25 cellular contexts compared by ENCODE assay signal in genomic region chr13:65166675-65167074, GRCh38.
"Had no signal": no experiment of that assay in that cellular context is flagged by ENCODE, and none has a peak within 500 bp of the region (broad histone marks: within the 10 kb centered on the region; RNA-seq: fewer than 3 reads in every experiment).

No MANE protein-coding gene starts in this region.

- H3K9ac ChIP-seq: neural progenitor cell had no signal

- H3K36me3 Mint-ChIP-seq: mesothelial cell of epicardium; naive B cell; natural killer cell; neural progenitor cell; stimulated activated memory B cell treated with anti-CD40 and anti-IgM and Interleukin-4, amounts not matched to agents 10 μg/mL and 1 μg/mL and 100 μg/mL, for 72 hours; type B pancreatic cell had no signal

- H3K4me2 ChIP-seq: neural progenitor cell, smooth muscle cell had no signal

- H3K9me3 Mint-ChIP-seq: natural killer cell; nephron progenitor cell; neural progenitor cell; stimulated activated naive CD8-positive, alpha-beta T cell treated with anti-CD3 and anti-CD28 coated beads, Interleukin-15, amount 100 ng/mL, for 72 hours; type B pancreatic cell had no signal

- H3K4me3 Mint-ChIP-seq: mesothelial cell of epicardium; naive B cell; natural killer cell; nephron progenitor cell; neural progenitor cell; stimulated activated memory B cell treated with anti-CD40 and anti-IgM and Interleukin-4, amounts not matched to agents 10 μg/mL and 1 μg/mL and 100 μg/mL, for 72 hours; stimulated activated naive CD8-positive, alpha-beta T cell treated with anti-CD3 and anti-CD28 coated beads, Interleukin-15, amount 100 ng/mL, for 72 hours; type B pancreatic cell had no signal

- H3K36me3 ChIP-seq: left ventricle myocardium inferior, neural progenitor cell, ovary, right atrium auricular region, right lobe of liver, tibial nerve, uterus had no signal

- H3K27me3 ChIP-seq: neural progenitor cell, right atrium auricular region, right lobe of liver, tibial nerve, uterus had no signal

- H3K27ac ChIP-seq: left ventricle myocardium inferior, neural progenitor cell, ovary, right atrium auricular region, right lobe of liver, tibial nerve, uterus had no signal

- H3K27ac Mint-ChIP-seq: mesothelial cell of epicardium; naive B cell; natural killer cell; nephron progenitor cell; neural progenitor cell; progenitor cell of endocrine pancreas; stimulated activated memory B cell treated with anti-CD40 and anti-IgM and Interleukin-4, amounts not matched to agents 10 μg/mL and 1 μg/mL and 100 μg/mL, for 72 hours; stimulated activated naive CD8-positive, alpha-beta T cell treated with anti-CD3 and anti-CD28 coated beads, Interleukin-15, amount 100 ng/mL, for 72 hours; type B pancreatic cell had no signal

- H3K4me1 Mint-ChIP-seq: naive B cell; natural killer cell; nephron progenitor cell; stimulated activated memory B cell treated with anti-CD40 and anti-IgM and Interleukin-4, amounts not matched to agents 10 μg/mL and 1 μg/mL and 100 μg/mL, for 72 hours; stimulated activated naive CD8-positive, alpha-beta T cell treated with anti-CD3 and anti-CD28 coated beads, Interleukin-15, amount 100 ng/mL, for 72 hours had no signal

- H3K9me3 ChIP-seq: left ventricle myocardium inferior, ovary, right atrium auricular region, right lobe of liver, tibial nerve, uterus had no signal

- H3K4me1 ChIP-seq: left ventricle myocardium inferior, neural progenitor cell, right atrium auricular region, right lobe of liver, tibial nerve, uterus had no signal

- ATAC-seq: natural killer cell; right lobe of liver; stimulated activated memory B cell treated with anti-CD40 and anti-IgM and Interleukin-4, amounts not matched to agents 10 μg/mL and 1 μg/mL and 100 μg/mL, for 72 hours; stimulated activated naive CD8-positive, alpha-beta T cell treated with anti-CD3 and anti-CD28 coated beads, Interleukin-15, amount 100 ng/mL, for 72 hours had no signal

- H3K4me3 ChIP-seq: left ventricle myocardium inferior, lung, neural progenitor cell, ovary, right atrium auricular region, right lobe of liver, smooth muscle cell, tibial nerve, uterus had no signal

- DNase-seq: islet precursor cell; left ventricle myocardium inferior; mesendoderm; naive B cell; natural killer cell; nephron progenitor cell; ovary; right lobe of liver; stimulated activated CD4-positive, alpha-beta T cell treated with anti-CD3 and anti-CD28 coated beads, Interleukin-1b, Interleukin-23, amount 100 ng/mL, for 48 hours; stimulated activated CD4-positive, alpha-beta T cell treated with anti-CD3 and anti-CD28 coated beads, Interleukin-2, amount 100 ng/mL, for 48 hours; stimulated activated CD4-positive, alpha-beta T cell treated with anti-CD3 and anti-CD28 coated beads, Interleukin-4, amount 100 ng/mL, for 4 hours; stimulated activated CD8-positive, alpha-beta memory T cell treated with anti-CD3 and anti-CD28 coated beads, Interleukin-4, amount 100 ng/mL, for 48 hours; stimulated activated naive CD4-positive, alpha-beta T cell treated with Interleukin-2 at 50 U/mL for 16 hours; stimulated activated naive CD8-positive, alpha-beta T cell treated with anti-CD3 and anti-CD28 coated beads, Interleukin-15, amount 100 ng/mL, for 72 hours; substantia nigra; uterus had no signal

- H3K27me3 Mint-ChIP-seq: naive B cell; progenitor cell of endocrine pancreas; stimulated activated memory B cell treated with anti-CD40 and anti-IgM and Interleukin-4, amounts not matched to agents 10 μg/mL and 1 μg/mL and 100 μg/mL, for 72 hours; stimulated activated naive CD8-positive, alpha-beta T cell treated with anti-CD3 and anti-CD28 coated beads, Interleukin-15, amount 100 ng/mL, for 72 hours; type B pancreatic cell had no signal
